ENCODE assay signal across 9 cellular contexts in genomic region chr3:52253314-52254260, GRCh38. TPM values are rescaled to one million over a fixed set of nuclear protein-coding genes. Genes with fewer than 3 reads are reported as not detected.
DNase-seq lines count a peak whose midpoint lies in the region; ATAC-seq and TF ChIP-seq lines count a peak whose summit lies in the region.
"Had no signal": no experiment of that assay in that cellular context is flagged by ENCODE, and none has a peak within 500 bp of the region (broad histone marks: within the 10 kb centered on the region; RNA-seq: fewer than 3 reads in every experiment).

No MANE protein-coding gene starts in this region.

- no peaks in the 10 kb centered on the region for H3K9me2 ChIP-seq in PC-3 (replicated peaks; ENCODE audit: low read length)

- H3K4me1 ChIP-seq in PC-3 (ENCODE audit: insufficient read depth, low read length), result no peaks in the 10 kb centered on the region

- H3F3A ChIP-seq in PC-3 (ENCODE audit: low read length, unreplicated experiment), result peaks cover 6% of the 10 kb centered on the region

- H4K20me1 ChIP-seq in PC-3 (ENCODE audit: low read length), result no peaks in the 10 kb centered on the region

- H3K9ac ChIP-seq in PC-3 (ENCODE audit: low read length), result no peak overlapping the region

- H3K27me3 ChIP-seq in PC-3 (ENCODE audit: low read length), result no peaks in the 10 kb centered on the region
- no peaks in the 10 kb centered on the region for H3K27me3 ChIP-seq in layer of hippocampus (ENCODE audit: control insufficient read depth, insufficient read depth, low read length)

- no TSS peak for BruUV-seq in PC-3 (replicated peaks; lab: Mats Ljungman, UMichigan)

- CTCF ChIA-PET in PC-3 (lab: Charles Lee), result interaction anchor here (0.6 kb wide), 1 partner anchor 33 kb away, joined by 3 read pairs; no protein-coding TSS in a partner anchor

- H3K4me3 ChIP-seq in PC-3 (ENCODE audit: low read length) (no peak overlapping the region), coronary artery (no peak overlapping the region)

- DNase-seq in PC-3 (no peak), activated gamma-delta T cell (lab: John Stamatoyannopoulos, UW) (peak; percentile 39), coronary artery (ENCODE audit: low spot score) (no peak), LoVo (ENCODE audit: low spot score) (no peak)
- peak; percentile 69 for DNase-seq in stimulated activated CD8-positive, alpha-beta memory T cell treated with anti-CD3 and anti-CD28 coated beads, Interleukin-12 subunit alpha, Interleukin-12 subunit beta, amount 100 ng/mL, for 4 hours (ENCODE audit: low read depth)

- H3K27ac ChIP-seq in PC-3 (ENCODE audit: low read length) (no peak overlapping the region), layer of hippocampus (ENCODE audit: low read depth, low read length) (peak overlapping the region; percentile 53), coronary artery (peak overlapping the region in 1 of 2 donors; percentile 56)

- H3K36me3 ChIP-seq in PC-3 (ENCODE audit: low read depth, low read length), result peaks cover 54% of the 10 kb centered on the region

- peak; percentile 78 for ATAC-seq in GM18508 (IDR thresholded peaks at IDR 0.05; ENCODE audit: insufficient read depth, unreplicated experiment)
- ATAC-seq in HG02884 (IDR thresholded peaks at IDR 0.05; ENCODE audit: unreplicated experiment), result peak; percentile 87
- peak; percentile 11; the same call in 1 of the 2 replicates for ATAC-seq in PC-3

- POLR2A ChIA-PET in PC-3 (lab: Charles Lee; ENCODE audit: unreplicated experiment), result no interaction called here

- no peak overlapping the region for H2AFZ ChIP-seq in PC-3 (ENCODE audit: low read length)

- H3K4me2 ChIP-seq in PC-3 (ENCODE audit: low read length), result no peak overlapping the region

- TF ChIP-seq CTCF in PC-3 (conservative IDR thresholded peaks at IDR 0.05; ENCODE audit: low read depth, low read length), result no peak
- no peak for TF ChIP-seq CTCF in coronary artery (IDR thresholded peaks at IDR 0.05)

- intact Hi-C loops in PC-3 (cut with micrococcal nuclease), result no loop called here

- H3K9me3 ChIP-seq in PC-3 (ENCODE audit: low read length), result no peaks in the 10 kb centered on the region

- H3K79me2 ChIP-seq in PC-3 (ENCODE audit: low read length), result peaks cover 4% of the 10 kb centered on the region; the same call in 1 of the 2 replicates

RNA-seq across cellular contexts. Expression of gene PPM1M, which starts 8.0 kb away (rescaled TPM):
- 8.5 and 12.4 TPM in 2 replicates for total RNA-seq in PC-3 (2014; rRNA removed)

RNA-seq across cellular contexts. Expression of gene TWF2, which starts 14.6 kb away (rescaled TPM):
- total RNA-seq in PC-3 (2014; rRNA removed), result 147 and 166 TPM in 2 replicates

RNA-seq across cellular contexts. Expression of gene WDR82, which starts 24.9 kb away (rescaled TPM):
- 56.2 and 56.4 TPM in 2 replicates for total RNA-seq in PC-3 (2014; rRNA removed)

RNA-seq across cellular contexts. Expression of gene TLR9, which starts 28.1 kb away (rescaled TPM):
- not detected in 2 replicates for total RNA-seq in PC-3 (2014; rRNA removed)
- total RNA-seq: neural crest cell had no signal

RNA-seq across cellular contexts. Expression of gene GLYCTK, which starts 34.0 kb away (rescaled TPM):
- total RNA-seq in PC-3 (2014; rRNA removed), result 11.3 and 11.7 TPM in 2 replicates

Comparison
In these comparisons a context has a peak if more than half of its experiments do, and no peak if none do; other contexts are left out.
1. ATAC-seq: peak in every context shown above with its lines; median percentile 87 in HG02884; 78 in GM18508; 11 in PC-3.
2. DNase-seq: peak in activated gamma-delta T cell (single experiment) and stimulated activated CD8-positive, alpha-beta memory T cell treated with anti-CD3 and anti-CD28 coated beads, Interleukin-12 subunit alpha, Interleukin-12 subunit beta, amount 100 ng/mL, for 4 hours (single experiment); none in PC-3 (single experiment), coronary artery (single experiment) and LoVo (single experiment).